In the genomic region with DNA sequence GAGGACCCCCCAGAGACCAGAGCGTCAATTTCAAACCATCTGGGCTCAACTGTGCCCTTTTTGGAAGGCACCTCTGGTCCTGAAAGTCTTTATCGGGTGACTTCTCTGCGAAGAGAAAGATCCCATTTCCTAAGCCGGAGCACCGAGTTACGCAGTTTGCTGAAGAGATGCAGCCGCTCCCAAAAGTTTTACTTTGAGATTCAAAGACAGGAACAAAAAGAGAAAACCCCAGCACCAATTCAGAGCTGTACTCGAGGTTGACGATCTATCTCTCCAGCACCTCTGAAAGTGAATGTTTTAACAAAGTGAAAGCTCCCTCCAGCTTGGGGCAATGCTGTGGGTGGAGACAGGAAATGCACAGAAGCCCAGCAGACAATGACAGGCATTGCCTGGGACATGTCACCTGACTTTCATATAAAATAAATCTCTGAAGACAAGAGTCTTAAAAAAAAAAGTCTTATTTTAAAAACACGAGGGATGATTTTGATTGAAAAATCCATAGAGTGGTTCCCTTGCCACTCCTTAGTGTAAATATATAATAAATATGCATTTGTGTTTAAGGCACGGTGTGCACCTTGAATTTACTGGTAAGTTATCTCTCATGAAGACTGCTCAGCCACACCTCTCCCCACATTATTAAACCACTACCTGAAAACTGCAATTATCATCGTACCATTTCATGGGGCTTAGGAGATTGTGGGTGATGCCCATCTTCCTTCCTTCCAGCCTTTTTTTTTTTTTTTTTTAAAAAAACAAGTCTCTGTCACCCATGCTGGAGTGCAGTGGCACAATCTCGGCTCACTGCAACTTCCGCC, we compare ENCODE assay signal across 8 cellular contexts.
A peak's percentile ranks its signal among the peaks of the same experiment; 100 is the strongest.
DNase-seq lines count a peak whose midpoint lies in the region; ATAC-seq, FAIRE-seq and TF ChIP-seq lines count a peak whose summit lies in the region.

No MANE protein-coding gene starts in this region.

- peak; percentile 37 for TF ChIP-seq POLR2A in endothelial cell of umbilical vein (IDR thresholded peaks at IDR 0.05; ENCODE audit: low read depth, low read length)

- peak overlapping the region; percentile 95 for H2AFZ ChIP-seq in endothelial cell of umbilical vein (ENCODE audit: low read depth, low read length)

- peaks cover 72% of the 10 kb centered on the region for H3K4me1 Mint-ChIP-seq in CD14-positive monocyte
- peaks cover 78% of the 10 kb centered on the region for H3K4me1 Mint-ChIP-seq in stimulated activated memory B cell treated with anti-CD40 and anti-IgM and Interleukin-4, amounts not matched to agents 10 μg/mL and 1 μg/mL and 100 μg/mL, for 72 hours

- peak overlapping the region; percentile 94 to 98 (median 95) for H3K27ac Mint-ChIP-seq in CD14-positive monocyte
- H3K27ac Mint-ChIP-seq in stimulated activated memory B cell treated with anti-CD40 and anti-IgM and Interleukin-4, amounts not matched to agents 10 μg/mL and 1 μg/mL and 100 μg/mL, for 72 hours, result peak overlapping the region; percentile 95

- peaks cover 0 to 5% (median 0%) of the 10 kb centered on the region in 7 donors for H3K9me3 Mint-ChIP-seq in CD14-positive monocyte
- no peaks in the 10 kb centered on the region for H3K9me3 Mint-ChIP-seq in stimulated activated memory B cell treated with anti-CD40 and anti-IgM and Interleukin-4, amounts not matched to agents 10 μg/mL and 1 μg/mL and 100 μg/mL, for 72 hours

- H3K4me2 ChIP-seq in endothelial cell of umbilical vein (ENCODE audit: insufficient read depth, low read length), result peak overlapping the region; percentile 99

- intact Hi-C loops in CD14-positive monocyte (cut with micrococcal nuclease) (loop anchor here (5.0 to 10.0 kb wide), 2 partner anchors 34 to 82 kb away; a partner anchor contains a TSS), endothelial cell of umbilical vein (cut with micrococcal nuclease) (loop anchor here (2.0 kb wide), 2 partner anchors 18 to 80 kb away; a partner anchor contains a TSS)

- H3K27me3 ChIP-seq in endothelial cell of umbilical vein (ENCODE audit: control insufficient read depth in 2 of 2, insufficient read depth in 2 of 2, low read length in 2 of 2) (no peaks in the 10 kb centered on the region), mucosa of stomach (ENCODE audit: control insufficient read depth, insufficient read depth, low read length) (no peaks in the 10 kb centered on the region)

- H4K20me1 ChIP-seq in endothelial cell of umbilical vein (replicated peaks; ENCODE audit: control insufficient read depth, extremely low read depth, insufficient read depth, low read length), result no peaks in the 10 kb centered on the region

- peak; percentile 63 for ATAC-seq in GM21526 (IDR thresholded peaks at IDR 0.05; ENCODE audit: low FRiP score, unreplicated experiment)
- ATAC-seq in stimulated activated memory B cell treated with anti-CD40 and anti-IgM and Interleukin-4, amounts not matched to agents 10 μg/mL and 1 μg/mL and 100 μg/mL, for 72 hours, result peak; percentile 97

- H3K9ac ChIP-seq in endothelial cell of umbilical vein (replicated peaks; ENCODE audit: extremely low read depth, insufficient read depth, low read length) (peak overlapping the region; percentile 90), mucosa of stomach (ENCODE audit: low read length) (peak overlapping the region; percentile 92)

- H3K36me3 ChIP-seq in endothelial cell of umbilical vein (ENCODE audit: control insufficient read depth in 2 of 2, extremely low read depth in 1 of 2, insufficient read depth in 2 of 2, low read length in 2 of 2) (peaks cover 0 to 6% of the 10 kb centered on the region in 2 experiments), mucosa of stomach (ENCODE audit: control insufficient read depth, insufficient read depth, low read length) (peaks cover 4% of the 10 kb centered on the region)

- TSS peak; percentile 79 for BruUV-seq in endothelial cell of umbilical vein (replicated peaks; lab: Mats Ljungman, UMichigan)

- POLR2A ChIA-PET in endothelial cell of umbilical vein (lab: Charles Lee), result interaction anchor here (1.1 kb wide), 1 partner anchor 25 kb away, joined by 3 read pairs; no protein-coding TSS in a partner anchor

- H3K27me3 Mint-ChIP-seq in CD14-positive monocyte (ENCODE audit: low read depth in 3 of 3), result peaks cover 0 to 2% (median 0%) of the 10 kb centered on the region in 3 donors
- no peaks in the 10 kb centered on the region for H3K27me3 Mint-ChIP-seq in stimulated activated memory B cell treated with anti-CD40 and anti-IgM and Interleukin-4, amounts not matched to agents 10 μg/mL and 1 μg/mL and 100 μg/mL, for 72 hours

- peak overlapping the region; percentile 79 to 89 for H3K4me3 Mint-ChIP-seq in CD14-positive monocyte
- peak overlapping the region; percentile 42 for H3K4me3 Mint-ChIP-seq in stimulated activated memory B cell treated with anti-CD40 and anti-IgM and Interleukin-4, amounts not matched to agents 10 μg/mL and 1 μg/mL and 100 μg/mL, for 72 hours

- DNase-seq in CD14-positive monocyte (ENCODE audit: low spot score), result peak; percentile 69
- DNase-seq in LNCaP clone FGC (ENCODE audit: low read depth), result no peak
- DNase-seq in activated CD8-positive, alpha-beta memory T cell treated with anti-CD3 and anti-CD28 coated beads for 1 hour (ENCODE audit: extremely low read depth in 1 of 2, low read depth in 1 of 2), result peak; percentile 27 to 55
- DNase-seq in endothelial cell of umbilical vein (ENCODE audit: low read depth, low spot score), result peak; percentile 70
- no peak for DNase-seq in GF-D8 (lab: John Stamatoyannopoulos, UW)

- H3K9me3 ChIP-seq in endothelial cell of umbilical vein (replicated peaks; ENCODE audit: control insufficient read depth, insufficient read depth, low read length), result no peaks in the 10 kb centered on the region
- no peaks in the 10 kb centered on the region for H3K9me3 ChIP-seq in mucosa of stomach (ENCODE audit: control insufficient read depth, low read length)

- H3K9me1 ChIP-seq in endothelial cell of umbilical vein (replicated peaks; ENCODE audit: control insufficient read depth, extremely low read depth, insufficient read depth, low read length), result no peaks in the 10 kb centered on the region

- FAIRE-seq in endothelial cell of umbilical vein (lab: Jason Lieb, UNC), result peak; percentile 85

- H3K36me3 Mint-ChIP-seq in CD14-positive monocyte, result peaks cover 34 to 52% of the 10 kb centered on the region in 2 donors
- peaks cover 73% of the 10 kb centered on the region for H3K36me3 Mint-ChIP-seq in stimulated activated memory B cell treated with anti-CD40 and anti-IgM and Interleukin-4, amounts not matched to agents 10 μg/mL and 1 μg/mL and 100 μg/mL, for 72 hours

- CTCF ChIA-PET in endothelial cell of umbilical vein (lab: Charles Lee), result interaction anchor here (0.8 to 1.0 kb wide), 4 partner anchors 10 to 34 kb away, joined by 3 read pairs; no protein-coding TSS in a partner anchor

- TF ChIP-seq CTCF in CD14-positive monocyte (IDR thresholded peaks at IDR 0.05) (no peak), LNCaP clone FGC (IDR thresholded peaks at IDR 0.05; ENCODE audit: control insufficient read depth, extremely low read depth, insufficient read depth) (no peak), endothelial cell of umbilical vein (IDR thresholded peaks at IDR 0.05; ENCODE audit: extremely low read depth in 1 of 2, insufficient read depth in 1 of 2, low read depth in 1 of 2, low read length in 2 of 2) (no peak)

- peaks cover 30% of the 10 kb centered on the region for H3K4me1 ChIP-seq in endothelial cell of umbilical vein (ENCODE audit: control insufficient read depth, extremely low read depth, insufficient read depth, low read length)
- peaks cover 27% of the 10 kb centered on the region for H3K4me1 ChIP-seq in mucosa of stomach (ENCODE audit: control insufficient read depth, insufficient read depth, low read length)

- dilution Hi-C loops in endothelial cell of umbilical vein (cut with MboI; ENCODE audit: extremely low pct_ligation_motif_present, low sequenced_read_pairs), result no loop called here

- peak overlapping the region; percentile 53 for H3K4me3 ChIP-seq in LNCaP clone FGC (ENCODE audit: low read depth, low read length)
- peak overlapping the region; percentile 30 to 93 (median 86) for H3K4me3 ChIP-seq in endothelial cell of umbilical vein (replicated peaks in 1 of 3; ENCODE audit: insufficient read depth in 1 of 3, low read depth in 1 of 3, low read length in 3 of 3)
- H3K4me3 ChIP-seq in mucosa of stomach (ENCODE audit: low read length), result peak overlapping the region; percentile 42

- peak overlapping the region; percentile 76 for H3K27ac ChIP-seq in endothelial cell of umbilical vein (ENCODE audit: insufficient read depth, low read depth, low read length)

- H3K79me2 ChIP-seq in endothelial cell of umbilical vein (ENCODE audit: control insufficient read depth, insufficient read depth, low read length), result no peaks in the 10 kb centered on the region

TF ChIP-seq in endothelial cell of umbilical vein, 7 proteins besides CTCF, POLR2A, EP300 and RAD21:
- TF ChIP-seq POLR2AphosphoS5 (IDR thresholded peaks at IDR 0.05; ENCODE audit: insufficient read depth, low read depth, low read length), result no peak
- no peak for TF ChIP-seq GATA2 (IDR thresholded peaks at IDR 0.05; ENCODE audit: insufficient read depth, insufficient read length, low read depth, low read length)
- TF ChIP-seq, protein P1, sequence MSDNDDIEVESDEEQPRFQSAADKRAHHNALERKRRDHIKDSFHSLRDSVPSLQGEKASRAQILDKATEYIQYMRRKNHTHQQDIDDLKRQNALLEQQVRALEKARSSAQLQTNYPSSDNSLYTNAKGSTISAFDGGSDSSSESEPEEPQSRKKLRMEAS (IDR thresholded peaks at IDR 0.05; ENCODE audit: insufficient read depth, insufficient read length), result no peak
- no peak for TF ChIP-seq JUN (IDR thresholded peaks at IDR 0.05; ENCODE audit: borderline replicate concordance, insufficient read depth, insufficient read length, low read depth)
- TF ChIP-seq EZH2 (IDR thresholded peaks at IDR 0.05; ENCODE audit: borderline replicate concordance, low read depth, low read length, severe bottlenecking), result no peak
- TF ChIP-seq FOS (IDR thresholded peaks at IDR 0.05; ENCODE audit: borderline replicate concordance, insufficient read depth, low read length), result no peak
- no peak for TF ChIP-seq MYC (IDR thresholded peaks at IDR 0.05; ENCODE audit: low read depth, low read length)

Comparison
In these comparisons a context has a peak if more than half of its experiments do, and no peak if none do; other contexts are left out.
1. DNase-seq: peak in CD14-positive monocyte (single experiment), activated CD8-positive, alpha-beta memory T cell treated with anti-CD3 and anti-CD28 coated beads for 1 hour (2 of 2) and endothelial cell of umbilical vein (single experiment); none in LNCaP clone FGC (single experiment) and GF-D8 (single experiment).
2. Peak in every context shown above with its lines, with median percentiles within 50 percentile points of each other: H3K4me3 ChIP-seq.